In the genomic region with DNA sequence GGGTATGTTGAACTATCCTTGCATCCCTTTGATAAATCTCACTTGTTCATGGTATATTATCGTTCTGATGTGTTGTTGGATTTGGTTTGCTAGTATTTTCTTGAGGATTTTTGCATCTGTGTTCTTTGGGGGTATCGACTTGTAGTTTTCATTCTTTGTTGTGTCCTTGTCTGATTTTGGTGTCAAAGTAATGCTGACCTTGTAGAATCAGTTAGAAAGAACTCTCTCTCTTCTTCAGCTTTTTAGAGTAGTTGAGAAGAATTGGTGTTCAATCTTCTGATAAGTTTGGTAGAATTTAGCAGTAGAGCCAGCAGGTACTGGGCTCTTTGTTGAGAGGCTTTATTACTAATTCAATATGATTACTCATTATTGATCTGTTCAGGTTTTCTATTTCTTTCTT, we compare ENCODE assay signal across 8 cellular contexts.
"Had no signal": no experiment of that assay in that cellular context is flagged by ENCODE, and none has a peak within 500 bp of the region (broad histone marks: within the 10 kb centered on the region; RNA-seq: fewer than 3 reads in every experiment).

No MANE protein-coding gene starts in this region.

- FAIRE-seq: G401.6, GM12878, GM12891, GM12892, GM18507, GM19239 had no signal

- DNase-seq: GDM1, GF-D8 had no signal

- H3K4me3 ChIP-seq: GM12878 had no signal

- ATAC-seq: GM12878 had no signal
